ENCODE assay signal across 8 cellular contexts in the genomic region with DNA sequence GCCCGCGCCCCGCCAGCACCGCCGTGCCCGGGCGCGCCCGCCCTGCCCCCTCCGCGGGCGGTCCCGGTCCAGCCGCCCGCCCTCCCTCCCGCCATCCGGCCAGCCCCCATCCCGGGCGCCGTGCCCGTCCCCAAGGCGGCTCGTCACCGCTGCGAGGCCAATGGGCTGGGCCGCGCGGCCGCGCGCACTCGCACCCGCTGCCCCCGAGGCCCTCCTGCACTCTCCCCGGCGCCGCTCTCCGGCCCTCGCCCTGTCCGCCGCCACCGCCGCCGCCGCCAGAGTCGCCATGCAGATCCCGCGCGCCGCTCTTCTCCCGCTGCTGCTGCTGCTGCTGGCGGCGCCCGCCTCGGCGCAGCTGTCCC. TPM values are rescaled to one million over a fixed set of nuclear protein-coding genes. Genes with fewer than 3 reads are reported as not detected.
A peak's percentile ranks its signal among the peaks of the same experiment; 100 is the strongest.
DNase-seq lines count a peak whose midpoint lies in the region; ATAC-seq and TF ChIP-seq lines count a peak whose summit lies in the region.

A gene (plus strand): TSS at position 187 of the 362 bp plus-strand sequence. CDS start 100 bp downstream, at position 287.

- H3K4me3 Mint-ChIP-seq in activated T-cell treated with anti-CD3 and anti-CD28 coated beads, Interleukin-2, amount 50 U/mL, for 4 hours: peak within 1 kb of the TSS; percentile 81
- H3K4me3 Mint-ChIP-seq in activated naive CD8-positive, alpha-beta T cell treated with anti-CD3 and anti-CD28 coated beads, Interleukin-2, amount 10 ng/mL, durations not matched to agents 7 days and 5 days: peak within 1 kb of the TSS; percentile 78
- H3K4me3 Mint-ChIP-seq in glutamatergic neuron (ENCODE audit: unreplicated experiment) (peak within 1 kb of the TSS; percentile 77), neural crest cell (peak within 1 kb of the TSS; percentile 87)

- DNase-seq in activated T-cell treated with anti-CD3 and anti-CD28 coated beads, Interleukin-2, amount 50 U/mL, for 4 hours: no peak
- DNase-seq in activated T-cell treated with anti-CD3 and anti-CD28 coated beads, Interleukin-2, amount 50 U/mL, for 48 hours: no peak
- peak; percentile 42 for DNase-seq in activated naive CD8-positive, alpha-beta T cell treated with anti-CD3 and anti-CD28 coated beads, Interleukin-2, amount 10 ng/mL, durations not matched to agents 7 days and 5 days
- DNase-seq in glutamatergic neuron (peak; percentile 72), neural crest cell (ENCODE audit: low read depth, low spot score) (peak; percentile 43), NCI-H774 (lab: John Stamatoyannopoulos, UW) (no peak), GM19240 (ENCODE audit: insufficient read length, low spot score) (no peak)

- peaks cover 56% of the 10 kb centered on the region for H3K27me3 Mint-ChIP-seq in activated T-cell treated with anti-CD3 and anti-CD28 coated beads, Interleukin-2, amount 50 U/mL, for 4 hours (ENCODE audit: low read depth)
- H3K27me3 Mint-ChIP-seq in activated naive CD8-positive, alpha-beta T cell treated with anti-CD3 and anti-CD28 coated beads, Interleukin-2, amount 10 ng/mL, durations not matched to agents 7 days and 5 days: peaks cover 82% of the 10 kb centered on the region
- H3K27me3 Mint-ChIP-seq in glutamatergic neuron (ENCODE audit: unreplicated experiment) (peaks cover 25% of the 10 kb centered on the region), neural crest cell (ENCODE audit: low read depth) (peaks cover 71% of the 10 kb centered on the region)

- POLR2A ChIA-PET in activated naive CD8-positive, alpha-beta T cell treated with anti-CD3 and anti-CD28 coated beads, Interleukin-2, amount 10 ng/mL, durations not matched to agents 7 days and 5 days (lab: Charles Lee): no interaction called here

- H3K36me3 Mint-ChIP-seq in activated T-cell treated with anti-CD3 and anti-CD28 coated beads, Interleukin-2, amount 50 U/mL, for 4 hours (ENCODE audit: insufficient read depth): no peaks in the 10 kb centered on the region
- H3K36me3 Mint-ChIP-seq in activated naive CD8-positive, alpha-beta T cell treated with anti-CD3 and anti-CD28 coated beads, Interleukin-2, amount 10 ng/mL, durations not matched to agents 7 days and 5 days: no peaks in the 10 kb centered on the region
- H3K36me3 Mint-ChIP-seq in glutamatergic neuron (ENCODE audit: unreplicated experiment) (no peaks in the 10 kb centered on the region), neural crest cell (ENCODE audit: low read depth) (no peaks in the 10 kb centered on the region)

- H3K27ac Mint-ChIP-seq in activated naive CD8-positive, alpha-beta T cell treated with anti-CD3 and anti-CD28 coated beads, Interleukin-2, amount 10 ng/mL, durations not matched to agents 7 days and 5 days: no peak within 1 kb of the TSS
- H3K27ac Mint-ChIP-seq in glutamatergic neuron (ENCODE audit: unreplicated experiment) (no peak within 1 kb of the TSS), neural crest cell (ENCODE audit: unreplicated experiment) (no peak within 1 kb of the TSS)

- H3K4me1 Mint-ChIP-seq in activated T-cell treated with anti-CD3 and anti-CD28 coated beads, Interleukin-2, amount 50 U/mL, for 4 hours (ENCODE audit: low read depth): peaks cover 13% of the 10 kb centered on the region
- peaks cover 7% of the 10 kb centered on the region for H3K4me1 Mint-ChIP-seq in activated naive CD8-positive, alpha-beta T cell treated with anti-CD3 and anti-CD28 coated beads, Interleukin-2, amount 10 ng/mL, durations not matched to agents 7 days and 5 days
- H3K4me1 Mint-ChIP-seq in glutamatergic neuron (ENCODE audit: low read depth, unreplicated experiment) (peaks cover 5% of the 10 kb centered on the region), neural crest cell (peaks cover 14% of the 10 kb centered on the region)

- no peaks in the 10 kb centered on the region for H3K9me3 Mint-ChIP-seq in activated T-cell treated with anti-CD3 and anti-CD28 coated beads, Interleukin-2, amount 50 U/mL, for 4 hours
- H3K9me3 Mint-ChIP-seq in activated naive CD8-positive, alpha-beta T cell treated with anti-CD3 and anti-CD28 coated beads, Interleukin-2, amount 10 ng/mL, durations not matched to agents 7 days and 5 days: no peaks in the 10 kb centered on the region
- peaks cover 13% of the 10 kb centered on the region for H3K9me3 Mint-ChIP-seq in glutamatergic neuron (ENCODE audit: unreplicated experiment)
- no peaks in the 10 kb centered on the region for H3K9me3 Mint-ChIP-seq in neural crest cell

- peak; percentile 23 to 25 for ATAC-seq in activated T-cell treated with anti-CD3 and anti-CD28 coated beads, Interleukin-2, amount 50 U/mL, for 4 hours
- no peak for ATAC-seq in activated naive CD8-positive, alpha-beta T cell treated with anti-CD3 and anti-CD28 coated beads, Interleukin-2, amount 10 ng/mL, durations not matched to agents 7 days and 5 days (ENCODE audit: low read depth)
- ATAC-seq in HG02763 (IDR thresholded peaks at IDR 0.05; ENCODE audit: unreplicated experiment): no peak

- no peak for TF ChIP-seq CTCF in glutamatergic neuron (IDR thresholded peaks at IDR 0.05; ENCODE audit: partially characterized antibody, unreplicated experiment)
- no peak for TF ChIP-seq CTCF in neural crest cell (conservative IDR thresholded peaks at IDR 0.05)

RNA-seq across cellular contexts. Expression of the gene that starts here (rescaled TPM):
- total RNA-seq in activated T-cell treated with anti-CD3 and anti-CD28 coated beads, Interleukin-2, amount 50 U/mL, for 4 hours: under 1 TPM; 0.13 to 0.41 (median 0.26) TPM
- under 1 TPM in 1 of 2 experiments, not detected in 1; 0.26 TPM for total RNA-seq in activated naive CD8-positive, alpha-beta T cell treated with anti-CD3 and anti-CD28 coated beads, Interleukin-2, amount 10 ng/mL, durations not matched to agents 7 days and 5 days
- total RNA-seq in glutamatergic neuron (ENCODE audit: unreplicated experiment): 1.4 TPM
- 8.2 and 9.0 TPM in 2 replicates for total RNA-seq in neural crest cell

Comparison
In these comparisons a context has a peak if more than half of its experiments do, and no peak if none do; other contexts are left out.
1. Peak in ATAC-seq in activated T-cell treated with anti-CD3 and anti-CD28 coated beads, Interleukin-2, amount 50 U/mL, for 4 hours; RNA of the gene not detected or under 1 TPM.
2. Peak in DNase-seq in activated naive CD8-positive, alpha-beta T cell treated with anti-CD3 and anti-CD28 coated beads, Interleukin-2, amount 10 ng/mL, durations not matched to agents 7 days and 5 days; RNA of the gene not detected or under 1 TPM.
3. DNase-seq: peak in glutamatergic neuron (single experiment) and neural crest cell (single experiment); none in activated T-cell treated with anti-CD3 and anti-CD28 coated beads, Interleukin-2, amount 50 U/mL, for 4 hours (single experiment), activated T-cell treated with anti-CD3 and anti-CD28 coated beads, Interleukin-2, amount 50 U/mL, for 48 hours (0 of 2), NCI-H774 (single experiment) and GM19240 (single experiment).
4. Peak in every context shown above with its lines, with median percentiles within 50 percentile points of each other: H3K4me3 Mint-ChIP-seq.